ENCODE assay signal across 33 cellular contexts in the genomic region with DNA sequence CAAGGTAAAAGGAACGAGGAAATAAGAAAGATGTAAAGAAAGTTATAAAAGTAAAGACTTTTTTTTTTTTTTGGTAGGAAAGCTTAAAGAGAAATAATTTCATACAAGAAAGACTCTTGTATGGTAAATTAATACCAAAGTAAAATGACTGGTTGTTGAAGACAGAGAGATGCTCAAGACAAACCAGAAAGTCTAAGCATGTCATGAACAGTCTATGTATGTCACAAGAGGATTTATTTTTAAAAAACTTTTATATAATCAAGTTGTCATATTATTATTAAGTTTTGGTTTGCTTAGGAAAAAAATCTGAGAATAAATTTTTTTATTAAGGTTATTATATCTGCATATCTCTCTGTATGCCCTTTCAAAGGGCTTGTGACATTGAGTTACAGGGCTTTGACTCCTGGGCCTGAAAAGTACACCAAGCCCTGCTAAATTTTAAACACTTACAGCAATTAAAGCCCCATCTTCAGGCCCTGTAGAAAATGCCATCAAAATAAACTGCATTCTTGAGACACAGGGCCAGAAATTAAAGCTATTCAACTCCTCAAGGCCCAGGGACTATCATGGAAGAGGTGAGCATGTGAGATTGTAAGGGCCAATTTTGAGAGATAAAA. TPM values are rescaled to one million over a fixed set of nuclear protein-coding genes. Genes with fewer than 3 reads are reported as not detected.
"Had no signal": no experiment of that assay in that cellular context is flagged by ENCODE, and none has a peak within 500 bp of the region (broad histone marks: within the 10 kb centered on the region; RNA-seq: fewer than 3 reads in every experiment).

No MANE protein-coding gene starts in this region.

- H3K27ac ChIP-seq: Peyer's patch, RWPE1, WERI-Rb-1 had no signal

- H3K4me3 Mint-ChIP-seq: activated CD8-positive, alpha-beta T cell treated with anti-CD3 and anti-CD28 coated beads, Interleukin-2, amount 10 ng/mL, durations not matched to agents 7 days and 5 days; activated naive CD4-positive, alpha-beta T cell treated with anti-CD3 and anti-CD28 coated beads, Interleukin-2, amount 10 ng/mL, durations not matched to agents 7 days and 5 days; activated naive CD8-positive, alpha-beta T cell; activated naive CD8-positive, alpha-beta T cell treated with anti-CD3 and anti-CD28 coated beads, Interleukin-2, amount 50 U/mL, for 24 hours; activated T-cell treated with anti-CD3 and anti-CD28 coated beads, Interleukin-2, amount 50 U/mL, for 4 hours; activated T-helper 1 cell treated with anti-CD3 and anti-CD28 coated beads, Interleukin-12 subunit alpha, Interleukin-12 subunit beta, Interleukin-2, Interleukin-4 antibody, amounts not matched to agents 30 ng/mL and 10 ng/mL and 1 ng/mL, durations not matched to agents 14 hours and 24 hours and 36 hours; brain had no signal

- H3K27me3 Mint-ChIP-seq: activated naive CD4-positive, alpha-beta T cell treated with anti-CD3 and anti-CD28 coated beads, Interleukin-2, amount 10 ng/mL, durations not matched to agents 7 days and 5 days; activated naive CD8-positive, alpha-beta T cell had no signal

- H3K27me3 ChIP-seq: Peyer's patch had no signal

- DNase-seq: activated CD4-positive, alpha-beta T cell treated with anti-CD3 and anti-CD28 coated beads for 1 hour; activated CD4-positive, alpha-beta T cell treated with anti-CD3 and anti-CD28 coated beads for 48 hours; activated CD4-positive, alpha-beta T cell treated with anti-CD3 and anti-CD28 coated beads, Interleukin-2, amount 50 U/mL, for 4 hours; activated CD4-positive, CD25-positive, alpha-beta regulatory T cell; activated CD8-positive, alpha-beta memory T cell treated with anti-CD3 and anti-CD28 coated beads, Interleukin-2, amount 50 U/mL, for 4 hours; activated CD8-positive, alpha-beta T cell treated with anti-CD3 and anti-CD28 coated beads, Interleukin-2, amount 10 ng/mL, durations not matched to agents 7 days and 5 days; activated naive CD4-positive, alpha-beta T cell treated with anti-CD3 and anti-CD28 coated beads, Interleukin-2, amount 10 ng/mL, durations not matched to agents 7 days and 5 days; activated naive CD8-positive, alpha-beta T cell treated with anti-CD3 and anti-CD28 coated beads, Interleukin-2, amount 50 U/mL, for 24 hours; activated T-cell treated with anti-CD3 and anti-CD28 coated beads for 4 hours; activated T-cell treated with anti-CD3 and anti-CD28 coated beads, Interleukin-2, amount 50 U/mL, for 4 hours; anterior cingulate cortex; caudate nucleus; cerebellar nuclear complex; NCI-H1105; NCI-H1436; NCI-H1694; NCI-H1930; NCI-H2081 treated with DMSO at 0.1 percent for 48 hours; NCI-H345; NCI-H524 treated with DMSO at 0.1 percent for 48 hours; PC-3; Peyer's patch; SW 1271; T-helper 1 cell; T-helper 2 cell; T-helper 9 cell; WERI-Rb-1 had no signal

- H3K4me3 ChIP-seq: Peyer's patch had no signal

- H3K36me3 ChIP-seq: Peyer's patch, WERI-Rb-1 had no signal

- H3K27ac Mint-ChIP-seq: activated CD8-positive, alpha-beta T cell treated with anti-CD3 and anti-CD28 coated beads, Interleukin-2, amount 10 ng/mL, durations not matched to agents 7 days and 5 days; activated naive CD4-positive, alpha-beta T cell treated with anti-CD3 and anti-CD28 coated beads, Interleukin-2, amount 10 ng/mL, durations not matched to agents 7 days and 5 days; activated naive CD8-positive, alpha-beta T cell; activated naive CD8-positive, alpha-beta T cell treated with anti-CD3 and anti-CD28 coated beads, Interleukin-2, amount 50 U/mL, for 24 hours; activated T-helper 1 cell treated with anti-CD3 and anti-CD28 coated beads, Interleukin-12 subunit alpha, Interleukin-12 subunit beta, Interleukin-2, Interleukin-4 antibody, amounts not matched to agents 30 ng/mL and 10 ng/mL and 1 ng/mL, durations not matched to agents 14 hours and 24 hours and 36 hours; brain had no signal

- H3K4me1 Mint-ChIP-seq: activated naive CD4-positive, alpha-beta T cell treated with anti-CD3 and anti-CD28 coated beads, Interleukin-2, amount 10 ng/mL, durations not matched to agents 7 days and 5 days; activated naive CD8-positive, alpha-beta T cell treated with anti-CD3 and anti-CD28 coated beads, Interleukin-2, amount 50 U/mL, for 24 hours; brain had no signal

- H3K4me1 ChIP-seq: Peyer's patch had no signal

- H3K36me3 Mint-ChIP-seq: activated naive CD4-positive, alpha-beta T cell treated with anti-CD3 and anti-CD28 coated beads, Interleukin-2, amount 10 ng/mL, durations not matched to agents 7 days and 5 days; brain had no signal

- ATAC-seq: activated CD8-positive, alpha-beta T cell treated with anti-CD3 and anti-CD28 coated beads, Interleukin-2, amount 10 ng/mL, durations not matched to agents 7 days and 5 days; activated naive CD8-positive, alpha-beta T cell treated with anti-CD3 and anti-CD28 coated beads, Interleukin-2, amount 50 U/mL, for 24 hours; activated T-cell treated with anti-CD3 and anti-CD28 coated beads, Interleukin-2, amount 50 U/mL, for 4 hours; PC-3; Right ventricle myocardium inferior had no signal

RNA-seq across cellular contexts. Expression of a gene that starts 10.9 kb away (rescaled TPM):
- total RNA-seq: NCI-H460, PC-3 had no signal
